Comparison of ENCODE assay signal across 11 cellular contexts in the genomic region with DNA sequence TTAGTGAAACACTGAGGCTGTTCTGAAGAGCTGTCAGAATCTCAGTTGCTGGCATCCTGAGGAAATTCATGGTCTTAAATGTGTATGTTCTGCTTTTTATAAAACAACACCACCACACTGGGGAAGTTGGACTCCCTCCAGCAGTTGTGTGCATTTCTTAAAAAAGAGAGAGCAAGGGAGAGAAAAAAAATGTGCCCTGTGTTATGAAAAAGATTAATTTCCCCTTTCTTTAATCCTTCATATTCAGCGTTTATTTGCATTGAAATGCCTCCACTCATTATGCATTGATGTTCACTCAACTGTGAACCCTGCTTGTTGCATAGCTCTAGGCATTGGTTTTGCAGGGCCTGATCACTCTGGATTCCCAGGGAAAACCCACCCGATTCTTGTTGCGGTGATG. TPM values are rescaled to one million over a fixed set of nuclear protein-coding genes. Genes with fewer than 3 reads are reported as not detected.
A peak's percentile ranks its signal among the peaks of the same experiment; 100 is the strongest.
DNase-seq lines count a peak whose midpoint lies in the region; ATAC-seq lines count a peak whose summit lies in the region.
"Had no signal": no experiment of that assay in that cellular context is flagged by ENCODE, and none has a peak within 500 bp of the region (broad histone marks: within the 10 kb centered on the region; RNA-seq: fewer than 3 reads in every experiment).

No MANE protein-coding gene starts in this region.

- H3K4me3 Mint-ChIP-seq in CD8-positive, alpha-beta memory T cell: peak overlapping the region in 1 of 7 donors; percentile 48

- DNase-seq in CD8-positive, alpha-beta memory T cell: no peak
- DNase-seq in NCI-H526 treated with DMSO at 0.1 percent for 48 hours (lab: John Stamatoyannopoulos, UW) (peak; percentile 72), astrocyte of the hippocampus (ENCODE audit: low read depth, low spot score) (peak; percentile 38), neuronal stem cell (ENCODE audit: low spot score) (no peak), DMS153 (lab: John Stamatoyannopoulos, UW) (no peak), hippocampal formation (lab: John Stamatoyannopoulos, UW) (no peak), SW 1271 (lab: John Stamatoyannopoulos, UW) (no peak)
- DNase-seq: cerebellar nuclear complex, DMS79 had no signal

- H3K9ac ChIP-seq in neuronal stem cell (ENCODE audit: low read depth, low read length, poor library complexity): no peak overlapping the region
- H3K9ac ChIP-seq: KMS-11 had no signal

- no peak overlapping the region for H2AFZ ChIP-seq in neuronal stem cell (ENCODE audit: low read length)

- H3K27me3 Mint-ChIP-seq in CD8-positive, alpha-beta memory T cell: no peaks in the 10 kb centered on the region

- no peak overlapping the region for H3K4ac ChIP-seq in neuronal stem cell (ENCODE audit: low read length)

- no peaks in the 10 kb centered on the region for H3K9me3 Mint-ChIP-seq in CD8-positive, alpha-beta memory T cell

- peaks cover 38% of the 10 kb centered on the region for H3K4me1 ChIP-seq in CD8-positive, alpha-beta memory T cell (ENCODE audit: insufficient read depth, low read length)
- H3K4me1 ChIP-seq in neuronal stem cell (ENCODE audit: control insufficient read depth in 2 of 2, insufficient read depth in 1 of 2, low read depth in 1 of 2, low read length in 2 of 2): peaks cover 36 to 49% of the 10 kb centered on the region in 2 donors

- H2BK120ac ChIP-seq in neuronal stem cell (ENCODE audit: low read depth, low read length): no peak overlapping the region

- no peaks in the 10 kb centered on the region for H3K27me3 ChIP-seq in CD8-positive, alpha-beta memory T cell (ENCODE audit: insufficient read depth, low read length, poor library complexity, severe bottlenecking)
- no peaks in the 10 kb centered on the region for H3K27me3 ChIP-seq in neuronal stem cell (ENCODE audit: control insufficient read depth in 3 of 3, insufficient read depth in 3 of 3, low read depth in 1 of 3, low read length in 3 of 3)

- H2BK15ac ChIP-seq in neuronal stem cell (ENCODE audit: low read length): no peak overlapping the region

- H4K8ac ChIP-seq in neuronal stem cell (ENCODE audit: low read depth, low read length): no peak overlapping the region

- no peak overlapping the region for H3K4me3 ChIP-seq in CD8-positive, alpha-beta memory T cell (ENCODE audit: low read length)
- H3K4me3 ChIP-seq in neuronal stem cell (ENCODE audit: low read length in 2 of 2): no peak overlapping the region

- H3K4me2 ChIP-seq in neuronal stem cell (ENCODE audit: insufficient read depth, low read length, poor library complexity, severe bottlenecking): peak overlapping the region; percentile 13
- H3K4me2 ChIP-seq: KMS-11 had no signal

- H3K36me3 ChIP-seq in CD8-positive, alpha-beta memory T cell (ENCODE audit: insufficient read depth, low read length): no peaks in the 10 kb centered on the region
- peaks cover 0 to 5% of the 10 kb centered on the region in 2 donors for H3K36me3 ChIP-seq in neuronal stem cell (replicated peaks in 1 of 2; ENCODE audit: control insufficient read depth in 2 of 2, insufficient read depth in 2 of 2, low read length in 2 of 2)

- peaks cover 15 to 52% (median 26%) of the 10 kb centered on the region in 3 donors for H3K4me1 Mint-ChIP-seq in CD8-positive, alpha-beta memory T cell

- no peaks in the 10 kb centered on the region for H3K9me3 ChIP-seq in CD8-positive, alpha-beta memory T cell (ENCODE audit: low read length)
- no peaks in the 10 kb centered on the region for H3K9me3 ChIP-seq in neuronal stem cell (replicated peaks in 1 of 2; ENCODE audit: control insufficient read depth in 2 of 2, insufficient read depth in 1 of 2, low read depth in 1 of 2, low read length in 2 of 2)

- H4K91ac ChIP-seq in neuronal stem cell (ENCODE audit: low read depth, low read length, poor library complexity): no peak overlapping the region

- no peaks in the 10 kb centered on the region for H3K79me1 ChIP-seq in neuronal stem cell (ENCODE audit: low read depth, low read length)

- H3K27ac ChIP-seq in CD8-positive, alpha-beta memory T cell (ENCODE audit: low read depth, low read length): no peak overlapping the region
- peak overlapping the region; percentile 70 for H3K27ac ChIP-seq in neuronal stem cell (replicated peaks; ENCODE audit: low read length)
- H3K27ac ChIP-seq: KMS-11 had no signal

- H3K18ac ChIP-seq in neuronal stem cell (ENCODE audit: low read length): no peak overlapping the region

- H3K23ac ChIP-seq in neuronal stem cell (ENCODE audit: low read depth, low read length, poor library complexity): no peak overlapping the region

- H3K14ac ChIP-seq in neuronal stem cell (ENCODE audit: low read length): no peak overlapping the region

- no peak for ATAC-seq in GM21381 (IDR thresholded peaks at IDR 0.05; ENCODE audit: unreplicated experiment)

- CTCF ChIA-PET in CD8-positive, alpha-beta memory T cell (lab: Charles Lee): no interaction called here

- H2AK5ac ChIP-seq in neuronal stem cell (ENCODE audit: low read depth, low read length): no peak overlapping the region

- no CpG with 5 or more reads among the region's 3 CpGs for WGBS in neuronal stem cell (ENCODE audit: extremely low coverage in 2 of 2, insufficient read length in 2 of 2, insufficient replicate concordance in 1 of 2), 2 donors

- POLR2A ChIA-PET in CD8-positive, alpha-beta memory T cell (lab: Charles Lee): no interaction called here

- H2BK12ac ChIP-seq in neuronal stem cell (ENCODE audit: low read length): no peak overlapping the region

- peak overlapping the region in 5 of 8 donors; percentile 54 to 84 (median 73) for H3K27ac Mint-ChIP-seq in CD8-positive, alpha-beta memory T cell

- H2BK5ac ChIP-seq in neuronal stem cell (ENCODE audit: low read length): no peak overlapping the region

- peaks cover 0 to 30% (median 6%) of the 10 kb centered on the region in 3 donors for H3K36me3 Mint-ChIP-seq in CD8-positive, alpha-beta memory T cell

RNA-seq across cellular contexts. Expression of a gene that starts 4.4 kb away (rescaled TPM):
- total RNA-seq in CD8-positive, alpha-beta memory T cell: 10 to 100 TPM; 38.0 to 38.9 TPM
- polyA plus RNA-seq in CD8-positive, alpha-beta memory T cell: 10.7 TPM
- polyA plus RNA-seq in neuronal stem cell (2013, experiment 1 of 2): 19.3 TPM
- 20.0 TPM for polyA plus RNA-seq in neuronal stem cell (2013, experiment 2 of 2)

Comparison
In these comparisons a context has a peak if more than half of its experiments do, and no peak if none do; other contexts are left out.
1. DNase-seq: peak in NCI-H526 treated with DMSO at 0.1 percent for 48 hours (single experiment) and astrocyte of the hippocampus (single experiment); none in CD8-positive, alpha-beta memory T cell (0 of 5), neuronal stem cell (single experiment), DMS153 (single experiment), hippocampal formation (0 of 2) and SW 1271 (0 of 2).